1 cellular context compared by ENCODE assay signal in genomic region chr2:119364798-119365197, GRCh38.
TF ChIP-seq lines count a peak whose summit lies in the region.

No MANE protein-coding gene starts in this region.

TF ChIP-seq in SK-N-SH treated with all-trans-retinoic acid at 6 μM for 48 hours, 23 proteins besides CTCF, POLR2A, EP300 and RAD21 (continued from another document):
- TF ChIP-seq TSHZ2 (CRISPR knock-in tag; IDR thresholded peaks at IDR 0.05) (no peak), PATZ1 (CRISPR knock-in tag; IDR thresholded peaks at IDR 0.05; ENCODE audit: borderline replicate concordance) (no peak)
